ENCODE assay signal across 16 cellular contexts in the genomic region with DNA sequence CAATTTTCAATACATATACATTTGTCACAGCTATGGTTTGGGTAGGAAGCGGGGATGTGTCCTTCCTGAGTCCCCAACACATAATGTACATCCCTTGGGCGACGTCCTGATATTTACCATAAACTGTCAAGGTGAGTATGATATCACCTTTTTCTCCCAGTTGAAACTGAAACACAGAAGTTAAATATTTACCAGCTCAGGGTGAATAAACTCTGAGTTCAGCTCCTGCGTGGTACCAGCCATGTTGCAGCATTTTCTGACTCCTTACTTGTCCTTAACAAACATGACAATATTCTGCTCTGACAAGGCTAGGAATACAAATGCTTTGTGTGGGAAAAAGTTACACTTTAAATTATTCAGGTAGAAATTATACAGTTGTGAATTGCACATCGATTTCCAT.
"Had no signal": no experiment of that assay in that cellular context is flagged by ENCODE, and none has a peak within 500 bp of the region (broad histone marks: within the 10 kb centered on the region; RNA-seq: fewer than 3 reads in every experiment).

No MANE protein-coding gene starts in this region.

- H3K27me3 ChIP-seq: thyroid gland had no signal

- H3K9me3 ChIP-seq: heart left ventricle, suprapubic skin, thyroid gland had no signal

- H3K4me1 ChIP-seq: heart left ventricle, suprapubic skin, thyroid gland had no signal

- FAIRE-seq: endothelial cell of umbilical vein, urothelium cell line had no signal

- H3K27ac ChIP-seq: coronary artery, heart left ventricle, suprapubic skin, thyroid gland had no signal

- H3K4me3 ChIP-seq: coronary artery, heart left ventricle, suprapubic skin, thyroid gland had no signal

- DNase-seq: effector CD4-positive, alpha-beta T cell; foreskin melanocyte; heart left ventricle; hypothalamus; mammary epithelial cell; naive thymus-derived CD8-positive, alpha-beta T cell; right cardiac atrium; stimulated activated CD4-positive, alpha-beta T cell treated with anti-CD3 and anti-CD28 coated beads, Interleukin-4, amount 100 ng/mL, for 1 hour; stimulated activated CD8-positive, alpha-beta memory T cell treated with anti-CD3 and anti-CD28 coated beads, Interleukin-4, amount 100 ng/mL, for 48 hours; stimulated activated naive CD8-positive, alpha-beta T cell treated with anti-CD3 and anti-CD28 coated beads, Interleukin-15, Interleukin-2, amounts not matched to agents 100 U/mL and 50 U/mL, for 24 hours; thyroid gland had no signal

- ATAC-seq: heart left ventricle; naive thymus-derived CD8-positive, alpha-beta T cell; right cardiac atrium; stimulated activated effector memory CD8-positive, alpha-beta T cell treated with anti-CD3 and anti-CD28 coated beads, Interleukin-12 subunit alpha, Interleukin-12 subunit beta, amount 100 ng/mL, for 72 hours; stimulated activated naive CD8-positive, alpha-beta T cell treated with anti-CD3 and anti-CD28 coated beads, Interleukin-15, Interleukin-2, amounts not matched to agents 100 U/mL and 50 U/mL, for 24 hours had no signal

- H3K36me3 ChIP-seq: heart left ventricle, suprapubic skin, thyroid gland had no signal
